9 cellular contexts compared by ENCODE assay signal in genomic region chr7:157690058-157690832, GRCh38.
DNase-seq lines count a peak whose midpoint lies in the region; ATAC-seq and TF ChIP-seq lines count a peak whose summit lies in the region.
"Had no signal": no experiment of that assay in that cellular context is flagged by ENCODE, and none has a peak within 500 bp of the region (broad histone marks: within the 10 kb centered on the region; RNA-seq: fewer than 3 reads in every experiment).

No MANE protein-coding gene starts in this region.

- H3K36me3 ChIP-seq in aorta (ENCODE audit: control insufficient read depth in 1 of 2, insufficient read depth in 2 of 2, low read length in 1 of 2), result no peaks in the 10 kb centered on the region

- no peaks in the 10 kb centered on the region for H3K9me3 Mint-ChIP-seq in activated naive CD8-positive, alpha-beta T cell treated with anti-CD3 and anti-CD28 coated beads for 36 hours
- H3K9me3 Mint-ChIP-seq in mesothelial cell of epicardium, result no peaks in the 10 kb centered on the region

- intact Hi-C loops in cardiac septum (cut with DNase I) (loop anchor here (10.0 kb wide), 1 partner anchor 555 kb away; the partner anchor contains the start of gene UBE3C), left cardiac atrium (cut with DNase I) (no loop called here), aorta (cut with DNase I) (no loop called here)

- peaks cover 73% of the 10 kb centered on the region for H3K27me3 Mint-ChIP-seq in activated naive CD8-positive, alpha-beta T cell treated with anti-CD3 and anti-CD28 coated beads for 36 hours
- peaks cover 82% of the 10 kb centered on the region for H3K27me3 Mint-ChIP-seq in mesothelial cell of epicardium (ENCODE audit: low read depth)

- TF ChIP-seq CTCF in mesothelial cell of epicardium (IDR thresholded peaks at IDR 0.05; ENCODE audit: unreplicated experiment), result no peak

- H3K36me3 Mint-ChIP-seq in activated naive CD8-positive, alpha-beta T cell treated with anti-CD3 and anti-CD28 coated beads for 36 hours, result no peaks in the 10 kb centered on the region
- no peaks in the 10 kb centered on the region for H3K36me3 Mint-ChIP-seq in mesothelial cell of epicardium

- WGBS in aorta, 2 donors, result 1% methylated on average over 35 to 70 of the region's 70 CpGs

- no peaks in the 10 kb centered on the region for H3K9me3 ChIP-seq in aorta (ENCODE audit: control insufficient read depth, low read length)

- no peaks in the 10 kb centered on the region for H3K4me1 ChIP-seq in aorta (ENCODE audit: control insufficient read depth in 1 of 2, insufficient read depth in 2 of 2, low read length in 2 of 2)

- ATAC-seq in left cardiac atrium (no peak), aorta (ENCODE audit: low FRiP score) (no peak), HG02840 (IDR thresholded peaks at IDR 0.05; ENCODE audit: low FRiP score, unreplicated experiment) (no peak)

- H3K27me3 ChIP-seq in aorta (ENCODE audit: control insufficient read depth in 1 of 2, insufficient read depth in 2 of 2, low read length in 1 of 2), result no peaks in the 10 kb centered on the region

- no peak overlapping the region for H3K27ac ChIP-seq in aorta (ENCODE audit: low read depth in 1 of 2, low read length in 2 of 2)
- H3K27ac ChIP-seq: KMS-11 had no signal

- H3K27ac Mint-ChIP-seq in activated naive CD8-positive, alpha-beta T cell treated with anti-CD3 and anti-CD28 coated beads for 36 hours, result no peak overlapping the region
- H3K27ac Mint-ChIP-seq in mesothelial cell of epicardium, result no peak overlapping the region

- H3K4me3 Mint-ChIP-seq in activated naive CD8-positive, alpha-beta T cell treated with anti-CD3 and anti-CD28 coated beads for 36 hours, result peak overlapping the region; percentile 65
- H3K4me3 Mint-ChIP-seq in mesothelial cell of epicardium, result peak overlapping the region; percentile 30

- DNase-seq in cardiac septum (ENCODE audit: low spot score), result peak; percentile 70
- no peak for DNase-seq in left cardiac atrium
- DNase-seq in activated naive CD8-positive, alpha-beta T cell treated with anti-CD3 and anti-CD28 coated beads for 36 hours, result no peak
- no peak for DNase-seq in mesothelial cell of epicardium (ENCODE audit: low spot score in 2 of 2, unreplicated experiment in 2 of 2)
- DNase-seq in aorta, result peak; percentile 42 to 73
- no peak for DNase-seq in NCI-H446 (lab: John Stamatoyannopoulos, UW)
- no peak for DNase-seq in GF-D8 (lab: John Stamatoyannopoulos, UW)

- peak overlapping the region in 1 of 2 donors; percentile 23 for H3K4me3 ChIP-seq in aorta (ENCODE audit: low read length in 2 of 2)

- H3K4me1 Mint-ChIP-seq in activated naive CD8-positive, alpha-beta T cell treated with anti-CD3 and anti-CD28 coated beads for 36 hours, result peaks cover 16% of the 10 kb centered on the region
- H3K4me1 Mint-ChIP-seq in mesothelial cell of epicardium, result peaks cover 2% of the 10 kb centered on the region

Comparison
In these comparisons a context has a peak if more than half of its experiments do, and no peak if none do; other contexts are left out.
1. DNase-seq: peak in cardiac septum (single experiment) and aorta (2 of 2); none in left cardiac atrium (single experiment), activated naive CD8-positive, alpha-beta T cell treated with anti-CD3 and anti-CD28 coated beads for 36 hours (single experiment), mesothelial cell of epicardium (0 of 2), NCI-H446 (0 of 2) and GF-D8 (single experiment).